In genomic region chr20:25510721-25511120, GRCh38 we compare ENCODE assay signal across 20 cellular contexts.
"Had no signal": no experiment of that assay in that cellular context is flagged by ENCODE, and none has a peak within 500 bp of the region (broad histone marks: within the 10 kb centered on the region; RNA-seq: fewer than 3 reads in every experiment).

No MANE protein-coding gene starts in this region.

- H3K27ac ChIP-seq: SJCRH30 had no signal

- H3K4me1 ChIP-seq: SJCRH30 had no signal

- DNase-seq: KBM-7, MV-4-11, NCI-H1048, NCI-H1105, NCI-H1417, NCI-H1436 treated with DMSO at 0.1 percent for 48 hours, NCI-H187, NCI-H2029, NCI-H2081 treated with DMSO at 0.1 percent for 48 hours, NCI-H2171, NCI-H226, NCI-H446, NCI-H510A, NCI-H524 treated with DMSO at 0.1 percent for 48 hours, NCI-H69, NCI-H774, RPMI8226, SHP77 treated with DMSO at 0.1 percent for 48 hours, SJCRH30 had no signal

- ATAC-seq: SK-N-SH treated with all-trans-retinoic acid at 6 μM for 48 hours had no signal

- H3K4me3 ChIP-seq: SJCRH30 had no signal

- H3K27me3 ChIP-seq: SJCRH30 had no signal
